10 cellular contexts compared by ENCODE assay signal in the genomic region with DNA sequence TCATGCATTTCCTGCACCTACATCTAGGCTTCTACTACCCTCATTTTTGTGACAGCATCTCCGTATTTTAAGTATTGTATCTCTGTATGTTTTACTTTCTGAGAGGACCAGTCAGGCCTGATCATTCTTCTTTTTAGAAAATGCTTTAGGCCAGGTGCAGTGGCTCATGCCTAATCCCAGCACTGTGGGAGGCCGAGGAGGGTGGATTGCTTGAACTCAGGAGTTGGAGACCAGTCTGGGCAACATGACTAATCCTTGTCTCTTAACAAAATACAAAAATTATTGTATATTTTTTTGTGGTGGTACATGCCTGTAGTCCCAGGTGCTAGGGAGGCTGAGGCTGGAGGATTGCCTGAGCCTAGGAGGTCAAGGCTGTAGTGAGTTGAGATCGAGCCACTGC. TPM values are rescaled to one million over a fixed set of nuclear protein-coding genes. Genes with fewer than 3 reads are reported as not detected.
DNase-seq lines count a peak whose midpoint lies in the region; ATAC-seq and TF ChIP-seq lines count a peak whose summit lies in the region.
"Had no signal": no experiment of that assay in that cellular context is flagged by ENCODE, and none has a peak within 500 bp of the region (broad histone marks: within the 10 kb centered on the region; RNA-seq: fewer than 3 reads in every experiment).

No MANE protein-coding gene starts in this region.

- H2AFZ ChIP-seq in hepatocyte: no peak overlapping the region
- H2AFZ ChIP-seq: GM23338 had no signal

- TF ChIP-seq CTCF in hepatocyte (IDR thresholded peaks at IDR 0.05; ENCODE audit: poor library complexity): no peak
- no peak for TF ChIP-seq CTCF in thyroid gland (IDR thresholded peaks at IDR 0.05)

- peak overlapping the region in 4 of 11 experiments; percentile 13 to 63 (median 60); a peak in 7 of 22 replicates for H3K9ac ChIP-seq in BLaER1 treated with 17β-estradiol and CSF1 and Interleukin-3, amounts not matched to agents 10 nM and 100 nM

- DNase-seq in SJCRH30 (peak; percentile 48 to 62), hepatocyte (ENCODE audit: low spot score) (no peak), thyroid gland (no peak), SIG-M5 (lab: John Stamatoyannopoulos, UW) (no peak), T-helper 2 cell (no peak)
- DNase-seq: CD8-positive, alpha-beta T cell had no signal

- H3K9me2 ChIP-seq in hepatocyte (replicated peaks; ENCODE audit: insufficient read depth): no peaks in the 10 kb centered on the region

- H3K9me3 ChIP-seq in BLaER1 treated with 17β-estradiol and CSF1 and Interleukin-3, amounts not matched to agents 10 nM and 100 nM (replicated peaks in 1 of 11): no peaks in the 10 kb centered on the region
- H3K9me3 ChIP-seq in SJCRH30 (replicated peaks) (no peaks in the 10 kb centered on the region), hepatocyte (ENCODE audit: low read depth) (no peaks in the 10 kb centered on the region), thyroid gland (no peaks in the 10 kb centered on the region)
- H3K9me3 ChIP-seq: A549 had no signal

- peaks cover 8% of the 10 kb centered on the region for H3K79me2 ChIP-seq in hepatocyte

- peaks cover 3 to 39% (median 16%) of the 10 kb centered on the region in 10 experiments; a peak in 18 of 20 replicates for H3K4me1 ChIP-seq in BLaER1 treated with 17β-estradiol and CSF1 and Interleukin-3, amounts not matched to agents 10 nM and 100 nM
- H3K4me1 ChIP-seq in SJCRH30 (peaks cover 21% of the 10 kb centered on the region), hepatocyte (ENCODE audit: insufficient read depth) (no peaks in the 10 kb centered on the region), thyroid gland (peaks cover 0 to 11% of the 10 kb centered on the region in 2 donors)

- no peak for ATAC-seq in activated CD4-positive, CD25-positive, alpha-beta regulatory T cell treated with anti-CD3 and anti-CD28 coated beads, Interleukin-2, amount 50 U/mL, for 24 hours

- peak overlapping the region in 8 of 11 experiments; percentile 59 to 79 (median 68); a peak in 14 of 22 replicates for H3K4me2 ChIP-seq in BLaER1 treated with 17β-estradiol and CSF1 and Interleukin-3, amounts not matched to agents 10 nM and 100 nM
- H3K4me2 ChIP-seq in hepatocyte: no peak overlapping the region
- H3K4me2 ChIP-seq: A549, GM23338 had no signal

- no peak for TF ChIP-seq POLR2A in thyroid gland (IDR thresholded peaks at IDR 0.05)

- H3K27ac ChIP-seq in BLaER1 treated with 17β-estradiol and CSF1 and Interleukin-3, amounts not matched to agents 10 nM and 100 nM: peak overlapping the region in 5 of 11 experiments; percentile 33 to 69 (median 62); a peak in 8 of 22 replicates
- H3K27ac ChIP-seq in SJCRH30 (no peak overlapping the region; the same call in 1 of the 2 replicates), hepatocyte (peak overlapping the region; percentile 45), thyroid gland (peak overlapping the region; percentile 2 to 49 (median 30))

- H3K36me3 ChIP-seq in BLaER1 treated with 17β-estradiol and CSF1 and Interleukin-3, amounts not matched to agents 10 nM and 100 nM: peaks cover 0 to 50% (median 15%) of the 10 kb centered on the region in 11 experiments; a peak in 11 of 22 replicates
- H3K36me3 ChIP-seq in SJCRH30: no peaks in the 10 kb centered on the region
- no peaks in the 10 kb centered on the region for H3K36me3 ChIP-seq in hepatocyte (replicated peaks; ENCODE audit: insufficient read depth, low read depth)
- H3K36me3 ChIP-seq in thyroid gland: no peaks in the 10 kb centered on the region

- WGBS in hepatocyte (ENCODE audit: low lambda C conversion rate, missing lambda C conversion rate): 94% methylated on average over 3 of the region's 3 CpGs
- 95 to 96% methylated on average over 3 of the region's 3 CpGs for WGBS in thyroid gland, 2 donors

- intact Hi-C loops in thyroid gland (cut with DNase I): loop anchor here (5.0 kb wide), 1 partner anchor 259 kb away; no protein-coding TSS in a partner anchor

- H4K20me1 ChIP-seq in BLaER1 treated with 17β-estradiol and CSF1 and Interleukin-3, amounts not matched to agents 10 nM and 100 nM: peaks cover 28 to 87% (median 48%) of the 10 kb centered on the region in 11 experiments; a peak in 18 of 22 replicates
- H4K20me1 ChIP-seq in hepatocyte (ENCODE audit: insufficient read depth, poor library complexity, severe bottlenecking): peaks cover 3% of the 10 kb centered on the region

- no peaks in the 10 kb centered on the region for H3K27me3 ChIP-seq in BLaER1 treated with 17β-estradiol and CSF1 and Interleukin-3, amounts not matched to agents 10 nM and 100 nM
- H3K27me3 ChIP-seq in SJCRH30 (no peaks in the 10 kb centered on the region), hepatocyte (no peaks in the 10 kb centered on the region), thyroid gland (no peaks in the 10 kb centered on the region)

- H3K4me3 ChIP-seq in BLaER1 treated with 17β-estradiol and CSF1 and Interleukin-3, amounts not matched to agents 10 nM and 100 nM: no peak overlapping the region
- no peak overlapping the region for H3K4me3 ChIP-seq in SJCRH30
- H3K4me3 ChIP-seq in hepatocyte: no peak overlapping the region
- H3K4me3 ChIP-seq in thyroid gland (replicated peaks in 1 of 3): no peak overlapping the region
- H3K4me3 ChIP-seq: A549, GM23338 had no signal

RNA-seq across cellular contexts. Expression of a gene that starts 36.9 kb away (rescaled TPM):
- total RNA-seq in SJCRH30 (2014; rRNA removed; shearing (Covaris generic)): 33.4 and 43.4 TPM in 2 replicates
- total RNA-seq in hepatocyte (31.9 and 41.1 TPM in 2 replicates), thyroid gland (10 to 100 TPM; 54.6 to 85.2 (median 72.1) TPM)
- 53.1 and 54.5 TPM in 2 replicates for polyA plus RNA-seq in hepatocyte

RNA-seq across cellular contexts. Expression of a gene that starts 46.9 kb away (rescaled TPM):
- total RNA-seq in SJCRH30 (2014; rRNA removed; shearing (Covaris generic)): 0.06 and 0.20 TPM in 2 replicates
- total RNA-seq in hepatocyte: 0.52 TPM in 1 of 2 replicates, not detected in the other
- polyA plus RNA-seq in hepatocyte: 0.76 and 1.2 TPM in 2 replicates
- total RNA-seq in thyroid gland: under 1 TPM in 3 of 4 donors, not detected in 1; 0.22 to 0.81 (median 0.33) TPM

RNA-seq across cellular contexts. Expression of a gene that starts 50.6 kb away (rescaled TPM):
- total RNA-seq in SJCRH30 (2014; rRNA removed; shearing (Covaris generic)): 29.3 and 31.4 TPM in 2 replicates
- total RNA-seq in hepatocyte (21.1 and 35.9 TPM in 2 replicates), thyroid gland (10 to 100 TPM; 44.5 to 99.6 (median 56.2) TPM)
- 23.6 and 27.3 TPM in 2 replicates for polyA plus RNA-seq in hepatocyte

Comparison
In these comparisons a context has a peak if more than half of its experiments do, and no peak if none do; other contexts are left out.
1. DNase-seq: peak in SJCRH30 (2 of 2); none in hepatocyte (single experiment), thyroid gland (0 of 2), SIG-M5 (single experiment) and T-helper 2 cell (0 of 5).